In the genomic region with DNA sequence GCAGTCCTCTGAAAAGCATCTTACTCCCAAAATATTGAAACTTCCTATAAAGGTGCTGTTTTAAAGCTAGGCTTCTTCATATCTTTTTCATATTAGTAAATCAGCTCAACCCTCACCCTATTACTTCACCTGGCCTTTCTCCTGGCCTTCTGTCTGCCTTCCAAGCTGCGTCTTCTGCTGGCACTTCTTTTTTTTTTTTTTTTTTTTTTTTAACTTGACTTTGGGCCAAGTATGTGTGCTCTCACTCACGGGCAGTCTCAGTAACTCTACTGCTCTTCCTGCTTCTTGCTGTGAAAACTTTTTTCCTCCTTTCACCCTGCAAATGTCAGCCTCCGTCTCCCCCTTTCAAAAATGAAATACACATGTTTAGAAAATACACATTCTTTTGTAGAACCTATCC, we compare ENCODE assay signal across 2 cellular contexts.
A peak's percentile ranks its signal among the peaks of the same experiment; 100 is the strongest.
TF ChIP-seq lines count a peak whose summit lies in the region.

No MANE protein-coding gene starts in this region.

TF ChIP-seq in liver, 16 proteins besides CTCF, POLR2A, EP300 and RAD21 (continued from another document):
- TF ChIP-seq REST (IDR thresholded peaks at IDR 0.05) (no peak), RXRA (IDR thresholded peaks at IDR 0.05) (peak in 1 of 2 donors; percentile 39)

TF ChIP-seq in HepG2, 621 proteins besides CTCF, POLR2A, EP300 and RAD21 (continued from another document):
- TF ChIP-seq AKNA (CRISPR knock-in tag; IDR thresholded peaks at IDR 0.05; ENCODE audit: borderline replicate concordance): no peak
- no peak for TF ChIP-seq SMAD3 (CRISPR knock-in tag; IDR thresholded peaks at IDR 0.05)
- no peak for TF ChIP-seq NFE2L2 (IDR thresholded peaks at IDR 0.05; ENCODE audit: low read length)
- no peak for TF ChIP-seq ZNF567 (CRISPR knock-in tag; IDR thresholded peaks at IDR 0.05; ENCODE audit: borderline replicate concordance)
- no peak for TF ChIP-seq DMAP1 (CRISPR knock-in tag; IDR thresholded peaks at IDR 0.05)
- no peak for TF ChIP-seq CREM (IDR thresholded peaks at IDR 0.05)
- no peak for TF ChIP-seq CREM (CRISPR knock-in tag; IDR thresholded peaks at IDR 0.05)
- TF ChIP-seq ZNF274 (CRISPR knock-in tag; IDR thresholded peaks at IDR 0.05): no peak
- TF ChIP-seq NAIF1 (CRISPR knock-in tag; IDR thresholded peaks at IDR 0.05; ENCODE audit: borderline replicate concordance): no peak
- TF ChIP-seq ZNF629 (CRISPR knock-in tag; conservative IDR thresholded peaks at IDR 0.05): no peak
- TF ChIP-seq, protein P1, sequence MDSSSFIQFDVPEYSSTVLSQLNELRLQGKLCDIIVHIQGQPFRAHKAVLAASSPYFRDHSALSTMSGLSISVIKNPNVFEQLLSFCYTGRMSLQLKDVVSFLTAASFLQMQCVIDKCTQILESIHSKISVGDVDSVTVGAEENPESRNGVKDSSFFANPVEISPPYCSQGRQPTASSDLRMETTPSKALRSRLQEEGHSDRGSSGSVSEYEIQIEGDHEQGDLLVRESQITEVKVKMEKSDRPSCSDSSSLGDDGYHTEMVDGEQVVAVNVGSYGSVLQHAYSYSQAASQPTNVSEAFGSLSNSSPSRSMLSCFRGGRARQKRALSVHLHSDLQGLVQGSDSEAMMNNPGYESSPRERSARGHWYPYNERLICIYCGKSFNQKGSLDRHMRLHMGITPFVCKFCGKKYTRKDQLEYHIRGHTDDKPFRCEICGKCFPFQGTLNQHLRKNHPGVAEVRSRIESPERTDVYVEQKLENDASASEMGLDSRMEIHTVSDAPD (CRISPR knock-in tag; IDR thresholded peaks at IDR 0.05): no peak
- TF ChIP-seq ZNF607 (CRISPR knock-in tag; IDR thresholded peaks at IDR 0.05; ENCODE audit: borderline replicate concordance): no peak
- TF ChIP-seq, protein P2, sequence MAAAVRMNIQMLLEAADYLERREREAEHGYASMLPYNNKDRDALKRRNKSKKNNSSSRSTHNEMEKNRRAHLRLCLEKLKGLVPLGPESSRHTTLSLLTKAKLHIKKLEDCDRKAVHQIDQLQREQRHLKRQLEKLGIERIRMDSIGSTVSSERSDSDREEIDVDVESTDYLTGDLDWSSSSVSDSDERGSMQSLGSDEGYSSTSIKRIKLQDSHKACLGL (CRISPR knock-in tag; IDR thresholded peaks at IDR 0.05): no peak
- no peak for TF ChIP-seq ETV6 (CRISPR knock-in tag; conservative IDR thresholded peaks at IDR 0.05)
- TF ChIP-seq ESRRA (CRISPR knock-in tag; IDR thresholded peaks at IDR 0.05; ENCODE audit: low read depth): no peak
- no peak for TF ChIP-seq ZSCAN30 (CRISPR knock-in tag; IDR thresholded peaks at IDR 0.05)
- no peak for TF ChIP-seq ZBTB1 (CRISPR knock-in tag; IDR thresholded peaks at IDR 0.05; ENCODE audit: borderline replicate concordance)
- TF ChIP-seq, protein P3, sequence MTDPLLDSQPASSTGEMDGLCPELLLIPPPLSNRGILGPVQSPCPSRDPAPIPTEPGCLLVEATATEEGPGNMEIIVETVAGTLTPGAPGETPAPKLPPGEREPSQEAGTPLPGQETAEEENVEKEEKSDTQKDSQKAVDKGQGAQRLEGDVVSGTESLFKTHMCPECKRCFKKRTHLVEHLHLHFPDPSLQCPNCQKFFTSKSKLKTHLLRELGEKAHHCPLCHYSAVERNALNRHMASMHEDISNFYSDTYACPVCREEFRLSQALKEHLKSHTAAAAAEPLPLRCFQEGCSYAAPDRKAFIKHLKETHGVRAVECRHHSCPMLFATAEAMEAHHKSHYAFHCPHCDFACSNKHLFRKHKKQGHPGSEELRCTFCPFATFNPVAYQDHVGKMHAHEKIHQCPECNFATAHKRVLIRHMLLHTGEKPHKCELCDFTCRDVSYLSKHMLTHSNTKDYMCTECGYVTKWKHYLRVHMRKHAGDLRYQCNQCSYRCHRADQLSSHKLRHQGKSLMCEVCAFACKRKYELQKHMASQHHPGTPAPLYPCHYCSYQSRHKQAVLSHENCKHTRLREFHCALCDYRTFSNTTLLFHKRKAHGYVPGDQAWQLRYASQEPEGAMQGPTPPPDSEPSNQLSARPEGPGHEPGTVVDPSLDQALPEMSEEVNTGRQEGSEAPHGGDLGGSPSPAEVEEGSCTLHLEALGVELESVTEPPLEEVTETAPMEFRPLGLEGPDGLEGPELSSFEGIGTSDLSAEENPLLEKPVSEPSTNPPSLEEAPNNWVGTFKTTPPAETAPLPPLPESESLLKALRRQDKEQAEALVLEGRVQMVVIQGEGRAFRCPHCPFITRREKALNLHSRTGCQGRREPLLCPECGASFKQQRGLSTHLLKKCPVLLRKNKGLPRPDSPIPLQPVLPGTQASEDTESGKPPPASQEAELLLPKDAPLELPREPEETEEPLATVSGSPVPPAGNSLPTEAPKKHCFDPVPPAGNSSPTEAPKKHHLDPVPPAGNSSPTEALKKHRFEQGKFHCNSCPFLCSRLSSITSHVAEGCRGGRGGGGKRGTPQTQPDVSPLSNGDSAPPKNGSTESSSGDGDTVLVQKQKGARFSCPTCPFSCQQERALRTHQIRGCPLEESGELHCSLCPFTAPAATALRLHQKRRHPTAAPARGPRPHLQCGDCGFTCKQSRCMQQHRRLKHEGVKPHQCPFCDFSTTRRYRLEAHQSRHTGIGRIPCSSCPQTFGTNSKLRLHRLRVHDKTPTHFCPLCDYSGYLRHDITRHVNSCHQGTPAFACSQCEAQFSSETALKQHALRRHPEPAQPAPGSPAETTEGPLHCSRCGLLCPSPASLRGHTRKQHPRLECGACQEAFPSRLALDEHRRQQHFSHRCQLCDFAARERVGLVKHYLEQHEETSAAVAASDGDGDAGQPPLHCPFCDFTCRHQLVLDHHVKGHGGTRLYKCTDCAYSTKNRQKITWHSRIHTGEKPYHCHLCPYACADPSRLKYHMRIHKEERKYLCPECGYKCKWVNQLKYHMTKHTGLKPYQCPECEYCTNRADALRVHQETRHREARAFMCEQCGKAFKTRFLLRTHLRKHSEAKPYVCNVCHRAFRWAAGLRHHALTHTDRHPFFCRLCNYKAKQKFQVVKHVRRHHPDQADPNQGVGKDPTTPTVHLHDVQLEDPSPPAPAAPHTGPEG (CRISPR knock-in tag; IDR thresholded peaks at IDR 0.05): no peak
- no peak for TF ChIP-seq TBL1XR1 (IDR thresholded peaks at IDR 0.05; ENCODE audit: borderline replicate concordance, low read length, partially characterized antibody)
TF ChIP-seq in HepG2: peak in this region for 0.
